In the genomic region with DNA sequence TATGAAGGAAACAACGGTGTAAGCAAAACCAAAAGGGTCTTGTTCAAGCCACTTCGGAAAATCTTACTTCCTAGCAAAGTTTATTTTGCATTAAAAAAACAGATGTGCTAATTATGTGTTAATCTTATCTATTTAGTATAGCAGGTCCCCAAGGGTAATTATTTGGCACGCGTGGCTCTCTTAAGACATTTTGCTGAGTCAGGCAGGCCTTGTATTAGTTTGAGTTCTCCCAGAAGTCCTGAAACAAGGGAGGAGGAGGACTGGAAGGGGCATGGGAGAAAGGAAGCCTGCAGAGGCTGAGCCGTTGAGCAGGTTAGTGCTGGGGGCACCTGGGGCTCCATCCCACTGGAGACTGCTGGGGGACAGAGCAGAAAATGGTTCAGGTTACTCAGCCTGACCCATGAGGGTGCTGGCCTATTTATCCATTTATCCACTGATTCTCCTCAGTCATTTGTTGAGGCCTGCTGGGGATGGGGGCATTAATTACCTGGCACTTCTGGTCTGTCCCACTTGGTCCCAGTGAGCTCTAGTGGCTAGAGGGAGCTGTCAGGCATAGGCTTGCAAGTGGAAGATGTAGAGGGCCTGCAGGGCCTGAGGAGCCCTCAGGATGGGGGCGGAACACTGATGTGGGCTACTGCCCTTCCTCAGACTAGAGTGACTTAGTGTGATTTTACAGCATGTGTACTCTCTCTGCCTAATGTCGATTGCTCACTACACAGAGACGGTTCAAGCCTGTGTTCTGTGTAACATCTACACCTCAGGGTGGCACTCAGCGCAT, we compare ENCODE assay signal across 24 cellular contexts. TPM values are rescaled to one million over a fixed set of nuclear protein-coding genes. Genes with fewer than 3 reads are reported as not detected.
"Had no signal": no experiment of that assay in that cellular context is flagged by ENCODE, and none has a peak within 500 bp of the region (broad histone marks: within the 10 kb centered on the region; RNA-seq: fewer than 3 reads in every experiment).

No MANE protein-coding gene starts in this region.

- H3K27ac Mint-ChIP-seq: activated B cell treated with CpG ODN at 0.5 μM for 24 hours; activated CD4-positive, alpha-beta T cell treated with anti-CD3 and anti-CD28 coated beads for 36 hours; activated naive CD4-positive, alpha-beta T cell treated with anti-CD3 and anti-CD28 coated beads for 36 hours; activated naive CD8-positive, alpha-beta T cell treated with anti-CD3 and anti-CD28 coated beads, Interleukin-2, amount 10 ng/mL, durations not matched to agents 7 days and 5 days; activated T-cell treated with anti-CD3 and anti-CD28 coated beads, Interleukin-2, amount 50 U/mL, for 72 hours; natural killer cell treated with Interleukin-12 subunit alpha and Interleukin-12 subunit beta and Interleukin-15 and Interleukin-18, amount 100 ng/mL, for 72 hours; stimulated activated naive CD8-positive, alpha-beta T cell treated with anti-CD3 and anti-CD28 coated beads, Interleukin-15, amount 100 ng/mL, for 72 hours had no signal

- H3K9me3 Mint-ChIP-seq: activated B cell treated with CpG ODN at 0.5 μM for 24 hours; activated naive CD4-positive, alpha-beta T cell treated with anti-CD3 and anti-CD28 coated beads for 36 hours; activated T-cell treated with anti-CD3 and anti-CD28 coated beads, Interleukin-2, amount 50 U/mL, for 72 hours; stimulated activated naive CD8-positive, alpha-beta T cell treated with anti-CD3 and anti-CD28 coated beads, Interleukin-15, amount 100 ng/mL, for 72 hours had no signal

- H3K4me1 Mint-ChIP-seq: activated B cell treated with CpG ODN at 0.5 μM for 24 hours; activated CD4-positive, alpha-beta T cell treated with anti-CD3 and anti-CD28 coated beads for 36 hours; activated naive CD8-positive, alpha-beta T cell treated with anti-CD3 and anti-CD28 coated beads, Interleukin-2, amount 10 ng/mL, durations not matched to agents 7 days and 5 days; stimulated activated naive CD8-positive, alpha-beta T cell treated with anti-CD3 and anti-CD28 coated beads, Interleukin-15, amount 100 ng/mL, for 72 hours had no signal

- H3K27me3 ChIP-seq: cardiac muscle cell, gastroesophageal sphincter, tibial nerve had no signal

- H3K4me3 Mint-ChIP-seq: activated B cell treated with CpG ODN at 0.5 μM for 24 hours; activated CD4-positive, alpha-beta T cell treated with anti-CD3 and anti-CD28 coated beads for 36 hours; activated naive CD4-positive, alpha-beta T cell treated with anti-CD3 and anti-CD28 coated beads for 36 hours; activated naive CD8-positive, alpha-beta T cell treated with anti-CD3 and anti-CD28 coated beads, Interleukin-2, amount 10 ng/mL, durations not matched to agents 7 days and 5 days; activated T-cell treated with anti-CD3 and anti-CD28 coated beads, Interleukin-2, amount 50 U/mL, for 72 hours; natural killer cell treated with Interleukin-12 subunit alpha and Interleukin-12 subunit beta and Interleukin-15 and Interleukin-18, amount 100 ng/mL, for 72 hours; stimulated activated naive CD8-positive, alpha-beta T cell treated with anti-CD3 and anti-CD28 coated beads, Interleukin-15, amount 100 ng/mL, for 72 hours had no signal

- H3K36me3 Mint-ChIP-seq: activated naive CD8-positive, alpha-beta T cell treated with anti-CD3 and anti-CD28 coated beads, Interleukin-2, amount 10 ng/mL, durations not matched to agents 7 days and 5 days; natural killer cell treated with Interleukin-12 subunit alpha and Interleukin-12 subunit beta and Interleukin-15 and Interleukin-18, amount 100 ng/mL, for 72 hours had no signal

- H3K36me3 ChIP-seq: cardiac muscle cell, gastroesophageal sphincter, tibial nerve had no signal

- H3K4me3 ChIP-seq: cardiac muscle cell, gastroesophageal sphincter, tibial nerve had no signal

- ATAC-seq: activated CD4-positive, alpha-beta T cell treated with anti-CD3 and anti-CD28 coated beads for 36 hours; activated T-cell treated with anti-CD3 and anti-CD28 coated beads, Interleukin-2, amount 50 U/mL, for 72 hours; gastroesophageal sphincter; left cardiac atrium; right cardiac atrium; stimulated activated naive CD8-positive, alpha-beta T cell treated with anti-CD3 and anti-CD28 coated beads, Interleukin-15, amount 100 ng/mL, for 72 hours had no signal

- DNase-seq: activated B cell treated with CpG ODN at 0.5 μM for 24 hours; activated CD4-positive, alpha-beta T cell treated with anti-CD3 and anti-CD28 coated beads for 36 hours; activated CD4-positive, alpha-beta T cell treated with anti-CD3 and anti-CD28 coated beads, Interleukin-2, amount 50 U/mL, for 4 hours; activated effector memory CD4-positive, alpha-beta T cell treated with Interleukin-2 at 50 U/mL for 16 hours; activated naive CD4-positive, alpha-beta T cell treated with anti-CD3 and anti-CD28 coated beads for 36 hours; activated naive CD8-positive, alpha-beta T cell treated with anti-CD3 and anti-CD28 coated beads, Interleukin-2, amount 10 ng/mL, durations not matched to agents 7 days and 5 days; activated T-cell treated with anti-CD3 and anti-CD28 coated beads, Interleukin-2, amount 50 U/mL, for 72 hours; amniotic stem cell; cortex of kidney; head of caudate nucleus; hypothalamus; left cardiac atrium; nucleus accumbens; right cardiac atrium; stimulated activated CD4-positive, alpha-beta T cell treated with anti-CD3 and anti-CD28 coated beads, Interleukin-12 subunit alpha, Interleukin-12 subunit beta, amount 100 ng/mL, for 4 hours; stimulated activated naive CD8-positive, alpha-beta T cell treated with anti-CD3 and anti-CD28 coated beads, Interleukin-15, amount 100 ng/mL, for 72 hours; T-helper 9 cell had no signal

- H3K27ac ChIP-seq: cardiac muscle cell, epithelial cell of prostate, gastroesophageal sphincter, parathyroid adenoma, tibial nerve had no signal

- H3K4me1 ChIP-seq: gastroesophageal sphincter, tibial nerve had no signal

- H2AFZ ChIP-seq: parathyroid adenoma had no signal

RNA-seq across cellular contexts. Expression of gene TMEM178B, which starts 45.1 kb away (rescaled TPM):
- total RNA-seq: pulmonary artery endothelial cell had no signal
